Comparison of ENCODE assay signal across 17 cellular contexts in genomic region chr2:28134857-28135256, GRCh38.
A peak's percentile ranks its signal among the peaks of the same experiment; 100 is the strongest.
DNase-seq lines count a peak whose midpoint lies in the region; ATAC-seq, FAIRE-seq and TF ChIP-seq lines count a peak whose summit lies in the region.
"Had no signal": no experiment of that assay in that cellular context is flagged by ENCODE, and none has a peak within 500 bp of the region (broad histone marks: within the 10 kb centered on the region; RNA-seq: fewer than 3 reads in every experiment).

No MANE protein-coding gene starts in this region.

- peak overlapping the region; percentile 68 to 82 for H3K27ac ChIP-seq in liver (ENCODE audit: low read depth in 1 of 2, low read length in 2 of 2)
- H3K27ac ChIP-seq in HepG2 (ENCODE audit: extremely low read length, insufficient read depth, low read length), result no peak overlapping the region
- H3K27ac ChIP-seq in lower lobe of right lung, result peak overlapping the region; percentile 33
- H3K27ac ChIP-seq in aorta (ENCODE audit: low read depth in 1 of 2, low read length in 2 of 2), result no peak overlapping the region
- H3K27ac ChIP-seq: brain microvascular endothelial cell, SK-N-MC had no signal

- H3K9me3 Mint-ChIP-seq in activated T-helper 17 cell treated with anti-CD3 and anti-CD28 coated beads, Interleukin-2, amount 50 U/mL, for 72 hours, result peaks cover 3% of the 10 kb centered on the region
- H3K9me3 Mint-ChIP-seq: activated B cell treated with CpG ODN at 0.5 μM for 24 hours; effector memory CD8-positive, alpha-beta T cell; mesothelial cell of epicardium had no signal

- FAIRE-seq in HepG2 (lab: Jason Lieb, UNC), result no peak

- 33% methylated on average over 1 of the region's 1 CpG for WGBS in liver
- 71% methylated on average over 1 of the region's 1 CpG for WGBS in HepG2 (ENCODE audit: low lambda C conversion rate)
- WGBS in aorta, 2 donors, result 41 to 43% methylated on average over 1 of the region's 1 CpG

- in situ Hi-C loops in HepG2 (cut with HindIII; ENCODE audit: extremely low pct_ligation_motif_present, low pct_unique_long_range_greater_than_20kb), result no loop called here

- H3K36me3 Mint-ChIP-seq in activated T-helper 17 cell treated with anti-CD3 and anti-CD28 coated beads, Interleukin-2, amount 50 U/mL, for 72 hours (ENCODE audit: low read depth), result peaks cover 18% of the 10 kb centered on the region

- DNase-seq in HepG2 (ENCODE audit: low spot score), result no peak
- DNase-seq in lower lobe of right lung, result no peak
- no peak for DNase-seq in aorta
- no peak for DNase-seq in activated T-cell treated with anti-CD3 and anti-CD28 coated beads, Interleukin-2, amount 50 U/mL, for 48 hours
- no peak for DNase-seq in NCI-H1092 treated with DMSO at 0.1 percent for 48 hours (lab: John Stamatoyannopoulos, UW)
- no peak for DNase-seq in GM10248 (ENCODE audit: extremely low spot score)
- DNase-seq: activated B cell treated with CpG ODN at 0.5 μM for 24 hours; brain microvascular endothelial cell; effector memory CD8-positive, alpha-beta T cell; foreskin melanocyte; NCI-H2171; stimulated activated CD4-positive, alpha-beta T cell treated with anti-CD3 and anti-CD28 coated beads, Interleukin-15, amount 100 ng/mL, for 24 hours had no signal

- H4K20me1 ChIP-seq in HepG2 (ENCODE audit: insufficient read depth, low read length), result no peaks in the 10 kb centered on the region

- TF ChIP-seq RAD21 in liver (IDR thresholded peaks at IDR 0.05) (no peak), HepG2 (CRISPR knock-in tag; IDR thresholded peaks at IDR 0.05) (no peak)

- H3K79me2 ChIP-seq in HepG2 (ENCODE audit: insufficient read depth, low read length), result no peaks in the 10 kb centered on the region

- TF ChIP-seq EP300 in HepG2 (IDR thresholded peaks at IDR 0.05; ENCODE audit: low read depth in 2 of 2, low read length in 2 of 2) (no peak), HepG2 (CRISPR knock-in tag; IDR thresholded peaks at IDR 0.05; ENCODE audit: borderline replicate concordance) (no peak)

- intact Hi-C loops in HepG2 (cut with micrococcal nuclease; ENCODE audit: unreplicated experiment) (no loop called here), lower lobe of right lung (cut with DNase I) (no loop called here), aorta (cut with DNase I) (no loop called here)

- H3K4me1 Mint-ChIP-seq in activated T-helper 17 cell treated with anti-CD3 and anti-CD28 coated beads, Interleukin-2, amount 50 U/mL, for 72 hours, result peaks cover 27% of the 10 kb centered on the region

- H3K4me1 ChIP-seq in liver (ENCODE audit: control insufficient read depth in 4 of 4, insufficient read depth in 4 of 4, low read length in 3 of 4), result peaks cover 1 to 13% (median 8%) of the 10 kb centered on the region in 4 donors
- H3K4me1 ChIP-seq in HepG2 (ENCODE audit: insufficient read depth, low read length), result 0 out of 2 replicates have a peak, but pooled peaks cover 7% of the 10 kb centered on the region
- peaks cover 23% of the 10 kb centered on the region for H3K4me1 ChIP-seq in lower lobe of right lung
- peaks cover 0 to 4% of the 10 kb centered on the region in 2 donors for H3K4me1 ChIP-seq in aorta (ENCODE audit: control insufficient read depth in 1 of 2, insufficient read depth in 2 of 2, low read length in 2 of 2)

- H2AFZ ChIP-seq in HepG2 (ENCODE audit: low read length), result no peak overlapping the region

- H3K4me3 ChIP-seq in liver (ENCODE audit: low read depth in 1 of 3, low read length in 3 of 3) (no peak overlapping the region), HepG2 (replicated peaks in 1 of 3; ENCODE audit: insufficient read depth in 1 of 3, low read depth in 2 of 3, low read length in 3 of 3) (no peak overlapping the region), lower lobe of right lung (no peak overlapping the region), aorta (ENCODE audit: low read length in 2 of 2) (no peak overlapping the region)
- H3K4me3 ChIP-seq: ovary, SK-N-MC had no signal

- H3K27me3 ChIP-seq in liver (ENCODE audit: control insufficient read depth in 4 of 4, insufficient read depth in 4 of 4, low read length in 3 of 4) (no peaks in the 10 kb centered on the region), HepG2 (ENCODE audit: control insufficient read depth in 1 of 2, insufficient read depth in 2 of 2, low read length in 2 of 2) (no peaks in the 10 kb centered on the region), lower lobe of right lung (ENCODE audit: low read depth) (no peaks in the 10 kb centered on the region), aorta (ENCODE audit: control insufficient read depth in 1 of 2, insufficient read depth in 2 of 2, low read length in 1 of 2) (no peaks in the 10 kb centered on the region)
- H3K27me3 ChIP-seq: brain microvascular endothelial cell, ovary had no signal

- H3K9me3 ChIP-seq in liver (ENCODE audit: control insufficient read depth in 4 of 4, low read length in 3 of 4) (no peaks in the 10 kb centered on the region), HepG2 (ENCODE audit: low read length) (no peaks in the 10 kb centered on the region), lower lobe of right lung (no peaks in the 10 kb centered on the region), aorta (ENCODE audit: control insufficient read depth, low read length) (no peaks in the 10 kb centered on the region)
- H3K9me3 ChIP-seq: ovary had no signal

- CTCF ChIA-PET in HepG2 (lab: Yijun Ruan, JAX; ENCODE audit: low intra/inter-chr PET ratio, low total read pairs) (no interaction called here), GM10248 (lab: Yijun Ruan, JAX) (no interaction called here)

- POLR2A ChIA-PET in HepG2 (lab: Yijun Ruan, JAX), result no interaction called here
- POLR2A ChIA-PET in GM10248 (lab: Yijun Ruan, JAX), result no interaction called here

- no peak for TF ChIP-seq POLR2A in HepG2 (IDR thresholded peaks at IDR 0.05; ENCODE audit: insufficient read depth in 1 of 2, low read depth in 2 of 2, low read length in 2 of 2)

- no peaks in the 10 kb centered on the region for H3K27me3 Mint-ChIP-seq in activated T-helper 17 cell treated with anti-CD3 and anti-CD28 coated beads, Interleukin-2, amount 50 U/mL, for 72 hours
- H3K27me3 Mint-ChIP-seq: activated B cell treated with CpG ODN at 0.5 μM for 24 hours; effector memory CD8-positive, alpha-beta T cell had no signal

- peak overlapping the region; percentile 51 for H3K27ac Mint-ChIP-seq in activated T-helper 17 cell treated with anti-CD3 and anti-CD28 coated beads, Interleukin-2, amount 50 U/mL, for 72 hours
- H3K27ac Mint-ChIP-seq: activated B cell treated with CpG ODN at 0.5 μM for 24 hours, mesothelial cell of epicardium had no signal

- H3K36me3 ChIP-seq in liver (ENCODE audit: control insufficient read depth in 4 of 4, insufficient read depth in 3 of 4, low read depth in 1 of 4, low read length in 3 of 4), result peaks cover 0 to 2% (median 0%) of the 10 kb centered on the region in 4 donors
- H3K36me3 ChIP-seq in HepG2 (replicated peaks in 1 of 2; ENCODE audit: control insufficient read depth in 1 of 2, insufficient read depth in 2 of 2, low read length in 2 of 2), result no peaks in the 10 kb centered on the region
- H3K36me3 ChIP-seq in lower lobe of right lung, result no peaks in the 10 kb centered on the region
- no peaks in the 10 kb centered on the region for H3K36me3 ChIP-seq in aorta (ENCODE audit: control insufficient read depth in 1 of 2, insufficient read depth in 2 of 2, low read length in 1 of 2)
- H3K36me3 ChIP-seq: brain microvascular endothelial cell, ovary had no signal

- ATAC-seq in HepG2, result no peak
- ATAC-seq in activated T-helper 17 cell treated with anti-CD3 and anti-CD28 coated beads, Interleukin-2, amount 50 U/mL, for 72 hours (replicated peaks), result peak; percentile 71
- ATAC-seq in lower lobe of right lung, result no peak
- no peak for ATAC-seq in aorta (ENCODE audit: low FRiP score)
- ATAC-seq: effector memory CD8-positive, alpha-beta T cell had no signal

- no TSS peak for BruUV-seq in HepG2 (replicated peaks; lab: Mats Ljungman, UMichigan)

- peak overlapping the region; percentile 2 for H3K4me3 Mint-ChIP-seq in activated T-helper 17 cell treated with anti-CD3 and anti-CD28 coated beads, Interleukin-2, amount 50 U/mL, for 72 hours
- H3K4me3 Mint-ChIP-seq: activated B cell treated with CpG ODN at 0.5 μM for 24 hours; effector memory CD8-positive, alpha-beta T cell; mesothelial cell of epicardium had no signal

- no peak overlapping the region for H3K4me2 ChIP-seq in HepG2 (ENCODE audit: low read depth, low read length)

- H3K9ac ChIP-seq in liver (ENCODE audit: low read depth in 1 of 2, low read length in 2 of 2) (peak overlapping the region in 1 of 2 donors; percentile 10), HepG2 (ENCODE audit: insufficient read depth, low read depth, low read length) (no peak overlapping the region)

- TF ChIP-seq CTCF in liver (IDR thresholded peaks at IDR 0.05; ENCODE audit: low read depth, low read length, missing input control) (no peak), HepG2 (CRISPR knock-in tag; IDR thresholded peaks at IDR 0.05) (no peak), lower lobe of right lung (IDR thresholded peaks at IDR 0.05) (no peak), GM10248 (IDR thresholded peaks at IDR 0.05; ENCODE audit: control extremely low read depth, extremely low read depth, low read depth, missing control alignments) (no peak)

TF ChIP-seq in liver, 16 proteins besides CTCF, POLR2A, EP300 and RAD21:
- TF ChIP-seq EGR1 (IDR thresholded peaks at IDR 0.05; ENCODE audit: low read depth in 2 of 2) (no peak), YY1 (IDR thresholded peaks at IDR 0.05) (no peak), RXRA (IDR thresholded peaks at IDR 0.05) (no peak)

TF ChIP-seq in HepG2, 621 proteins besides CTCF, POLR2A, EP300 and RAD21 (continues in another document):
- no peak for TF ChIP-seq GLI4 (CRISPR knock-in tag; IDR thresholded peaks at IDR 0.05; ENCODE audit: borderline replicate concordance)
- no peak for TF ChIP-seq ESRRA (CRISPR knock-in tag; IDR thresholded peaks at IDR 0.05; ENCODE audit: low read depth)
- TF ChIP-seq ZNF24 (IDR thresholded peaks at IDR 0.05), result no peak
- no peak for TF ChIP-seq PHB2 (IDR thresholded peaks at IDR 0.05; ENCODE audit: partially characterized antibody)
- TF ChIP-seq BHLHE40 (IDR thresholded peaks at IDR 0.05; ENCODE audit: low read length), result no peak
- no peak for TF ChIP-seq MTF1 (CRISPR knock-in tag; IDR thresholded peaks at IDR 0.05)
- TF ChIP-seq ZNF552 (CRISPR knock-in tag; IDR thresholded peaks at IDR 0.05; ENCODE audit: borderline replicate concordance), result no peak
- TF ChIP-seq ZNF558 (CRISPR knock-in tag; IDR thresholded peaks at IDR 0.05; ENCODE audit: borderline replicate concordance), result no peak
- TF ChIP-seq CERS6 (CRISPR knock-in tag; IDR thresholded peaks at IDR 0.05), result no peak

Comparison
In these comparisons a context has a peak if more than half of its experiments do, and no peak if none do; other contexts are left out.
1. H3K27ac ChIP-seq: peak in liver (2 of 2) and lower lobe of right lung (single experiment); none in HepG2 (single experiment) and aorta (0 of 2).